Comparison of ENCODE assay signal across 11 cellular contexts in genomic region chr1:26721669-26722355, GRCh38. TPM values are rescaled to one million over a fixed set of nuclear protein-coding genes. Genes with fewer than 3 reads are reported as not detected.
DNase-seq lines count a peak whose midpoint lies in the region; ATAC-seq, FAIRE-seq and TF ChIP-seq lines count a peak whose summit lies in the region.
"Had no signal": no experiment of that assay in that cellular context is flagged by ENCODE, and none has a peak within 500 bp of the region (broad histone marks: within the 10 kb centered on the region; RNA-seq: fewer than 3 reads in every experiment).

No MANE protein-coding gene starts in this region.

- no peak for TF ChIP-seq RAD21 in HepG2 (CRISPR knock-in tag; IDR thresholded peaks at IDR 0.05)

- H3K9me3 Mint-ChIP-seq in endothelial cell (ENCODE audit: unreplicated experiment): no peaks in the 10 kb centered on the region

- peak overlapping the region; percentile 54 for H3K4me3 Mint-ChIP-seq in endothelial cell (ENCODE audit: unreplicated experiment)

- no peak overlapping the region for H2AFZ ChIP-seq in HepG2 (ENCODE audit: low read length)
- H2AFZ ChIP-seq in SU-DHL-6 (ENCODE audit: low read depth, low read length, severe bottlenecking): no peak overlapping the region

- peaks cover 19% of the 10 kb centered on the region; the same call in 1 of the 2 replicates for H3F3A ChIP-seq in SU-DHL-6 (ENCODE audit: insufficient read depth)

- H3K4me2 ChIP-seq in HepG2 (ENCODE audit: low read depth, low read length) (no peak overlapping the region), SU-DHL-6 (ENCODE audit: low read depth, low read length, poor library complexity, severe bottlenecking) (peak overlapping the region; percentile 7)

- H3K4me1 ChIP-seq in HepG2 (ENCODE audit: insufficient read depth, low read length) (peaks cover 90% of the 10 kb centered on the region), right lobe of liver (peaks cover 2 to 87% (median 37%) of the 10 kb centered on the region in 4 donors)

- H3K27ac ChIP-seq in HepG2 (ENCODE audit: extremely low read length, insufficient read depth, low read length) (no peak overlapping the region), right lobe of liver (no peak overlapping the region), SU-DHL-6 (ENCODE audit: low read depth, low read length) (peak overlapping the region; percentile 16; the same call in 1 of the 2 replicates)

- H3K36me3 ChIP-seq in HepG2 (replicated peaks in 1 of 2; ENCODE audit: control insufficient read depth in 1 of 2, insufficient read depth in 2 of 2, low read length in 2 of 2) (peaks cover 0 to 3% of the 10 kb centered on the region in 2 experiments; a peak in 1 of 5 replicates), right lobe of liver (no peaks in the 10 kb centered on the region), SU-DHL-6 (ENCODE audit: low read length) (peaks cover 6% of the 10 kb centered on the region; the same call in 1 of the 2 replicates)

- in situ Hi-C loops in HepG2 (cut with HindIII; ENCODE audit: extremely low pct_ligation_motif_present, low pct_unique_long_range_greater_than_20kb): no loop called here

- POLR2A ChIA-PET in HepG2 (lab: Yijun Ruan, JAX): interaction anchor here (2.4 kb wide), 1 partner anchor 62 kb away, joined by 7 read pairs; no protein-coding TSS in a partner anchor

- no peak for DNase-seq in HepG2 (ENCODE audit: low spot score)
- no peak for DNase-seq in right lobe of liver
- no peak for DNase-seq in endothelial cell (ENCODE audit: low spot score)
- no peak for DNase-seq in HCEC 1CT
- no peak for DNase-seq in NCI-H128 (lab: John Stamatoyannopoulos, UW; ENCODE audit: unreplicated experiment)
- no peak for DNase-seq in cerebellar nuclear complex (lab: John Stamatoyannopoulos, UW)
- DNase-seq in midbrain (lab: John Stamatoyannopoulos, UW): no peak
- DNase-seq: NCI-H2029, psoas muscle had no signal

- H3K27ac Mint-ChIP-seq in endothelial cell (ENCODE audit: unreplicated experiment): peak overlapping the region; percentile 98

- H3K27me3 Mint-ChIP-seq in endothelial cell (ENCODE audit: unreplicated experiment): peaks cover 7% of the 10 kb centered on the region

- H3K9me2 ChIP-seq in SU-DHL-6 (replicated peaks; ENCODE audit: insufficient read depth, low read length): no peaks in the 10 kb centered on the region

- TF ChIP-seq EP300 in HepG2 (IDR thresholded peaks at IDR 0.05; ENCODE audit: low read depth in 2 of 2, low read length in 2 of 2) (no peak), HepG2 (CRISPR knock-in tag; IDR thresholded peaks at IDR 0.05; ENCODE audit: borderline replicate concordance) (no peak)

- H3K9ac ChIP-seq in HepG2 (ENCODE audit: insufficient read depth, low read depth, low read length) (no peak overlapping the region), SU-DHL-6 (ENCODE audit: low read length) (no peak overlapping the region)

- H3K79me2 ChIP-seq in HepG2 (ENCODE audit: insufficient read depth, low read length) (peaks cover 93% of the 10 kb centered on the region), SU-DHL-6 (ENCODE audit: insufficient read depth, low read length) (peaks cover 99% of the 10 kb centered on the region)

- CTCF ChIA-PET in HepG2 (lab: Yijun Ruan, JAX; ENCODE audit: low intra/inter-chr PET ratio, low total read pairs): no interaction called here

- H3K27me3 ChIP-seq in HepG2 (ENCODE audit: control insufficient read depth in 1 of 2, insufficient read depth in 2 of 2, low read length in 2 of 2) (no peaks in the 10 kb centered on the region), right lobe of liver (no peaks in the 10 kb centered on the region), SU-DHL-6 (ENCODE audit: low read length) (no peaks in the 10 kb centered on the region)

- H3K36me3 Mint-ChIP-seq in endothelial cell (ENCODE audit: low read depth, unreplicated experiment): peaks cover 8% of the 10 kb centered on the region

- no peaks in the 10 kb centered on the region for H3K9me3 ChIP-seq in HepG2 (ENCODE audit: low read length)
- no peaks in the 10 kb centered on the region for H3K9me3 ChIP-seq in right lobe of liver
- no peaks in the 10 kb centered on the region for H3K9me3 ChIP-seq in SU-DHL-6 (ENCODE audit: insufficient read depth, low read length)
- H3K9me3 ChIP-seq: psoas muscle had no signal

- H4K20me1 ChIP-seq in HepG2 (ENCODE audit: insufficient read depth, low read length): peaks cover 47% of the 10 kb centered on the region
- peaks cover 35% of the 10 kb centered on the region for H4K20me1 ChIP-seq in SU-DHL-6 (ENCODE audit: low read depth, low read length)

- intact Hi-C loops in HepG2 (cut with micrococcal nuclease; ENCODE audit: unreplicated experiment): no loop called here
- intact Hi-C loops in right lobe of liver (cut with DNase I): no loop called here

- TF ChIP-seq CTCF in HepG2 (CRISPR knock-in tag; IDR thresholded peaks at IDR 0.05): no peak
- TF ChIP-seq CTCF in right lobe of liver (IDR thresholded peaks at IDR 0.05): no peak
- TF ChIP-seq CTCF in SU-DHL-6 (IDR thresholded peaks at IDR 0.05; ENCODE audit: insufficient read depth, low read length, poor library complexity, severe bottlenecking): no peak
- TF ChIP-seq CTCF in endothelial cell (IDR thresholded peaks at IDR 0.05; ENCODE audit: unreplicated experiment): no peak

- ATAC-seq in HepG2 (no peak), right lobe of liver (no peak)
- ATAC-seq: psoas muscle had no signal

- peaks cover 74% of the 10 kb centered on the region for H3K4me1 Mint-ChIP-seq in endothelial cell (ENCODE audit: unreplicated experiment)

- FAIRE-seq in HepG2 (lab: Jason Lieb, UNC): no peak
- FAIRE-seq: islet of Langerhans had no signal

- TF ChIP-seq POLR2A in HepG2 (IDR thresholded peaks at IDR 0.05; ENCODE audit: insufficient read depth in 1 of 2, low read depth in 2 of 2, low read length in 2 of 2) (no peak), right lobe of liver (IDR thresholded peaks at IDR 0.05) (no peak)

- no TSS peak for BruUV-seq in HepG2 (replicated peaks; lab: Mats Ljungman, UMichigan)

- WGBS in HepG2 (ENCODE audit: low lambda C conversion rate): 77% methylated on average over 2 of the region's 2 CpGs
- WGBS in right lobe of liver (ENCODE audit: insufficient coverage, low coverage, low lambda C conversion rate, missing lambda C conversion rate): 100% methylated on average over 2 of the region's 2 CpGs

- no peak overlapping the region for H3K4me3 ChIP-seq in HepG2 (replicated peaks in 1 of 3; ENCODE audit: insufficient read depth in 1 of 3, low read depth in 2 of 3, low read length in 3 of 3)
- H3K4me3 ChIP-seq in right lobe of liver: no peak overlapping the region
- H3K4me3 ChIP-seq in SU-DHL-6 (ENCODE audit: insufficient read depth, low read length, poor library complexity, severe bottlenecking): no peak overlapping the region
- H3K4me3 ChIP-seq: psoas muscle had no signal

TF ChIP-seq in HepG2, 621 proteins besides CTCF, POLR2A, EP300 and RAD21:
- TF ChIP-seq, protein P1, sequence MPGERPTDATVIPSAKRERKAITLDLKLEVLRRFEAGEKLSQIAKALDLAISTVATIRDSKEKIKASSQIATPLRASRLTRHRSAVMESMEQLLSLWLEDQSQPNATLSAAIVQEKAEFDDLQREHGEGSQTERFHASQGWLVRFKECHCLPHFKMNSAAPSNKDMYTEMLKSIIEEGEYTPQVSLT (CRISPR knock-in tag; IDR thresholded peaks at IDR 0.05; ENCODE audit: borderline replicate concordance, low read depth): no peak
- no peak for TF ChIP-seq HNRNPH1 (optimal IDR thresholded peaks at IDR 0.05; ENCODE audit: low read depth, low read length)
- TF ChIP-seq, protein P2, sequence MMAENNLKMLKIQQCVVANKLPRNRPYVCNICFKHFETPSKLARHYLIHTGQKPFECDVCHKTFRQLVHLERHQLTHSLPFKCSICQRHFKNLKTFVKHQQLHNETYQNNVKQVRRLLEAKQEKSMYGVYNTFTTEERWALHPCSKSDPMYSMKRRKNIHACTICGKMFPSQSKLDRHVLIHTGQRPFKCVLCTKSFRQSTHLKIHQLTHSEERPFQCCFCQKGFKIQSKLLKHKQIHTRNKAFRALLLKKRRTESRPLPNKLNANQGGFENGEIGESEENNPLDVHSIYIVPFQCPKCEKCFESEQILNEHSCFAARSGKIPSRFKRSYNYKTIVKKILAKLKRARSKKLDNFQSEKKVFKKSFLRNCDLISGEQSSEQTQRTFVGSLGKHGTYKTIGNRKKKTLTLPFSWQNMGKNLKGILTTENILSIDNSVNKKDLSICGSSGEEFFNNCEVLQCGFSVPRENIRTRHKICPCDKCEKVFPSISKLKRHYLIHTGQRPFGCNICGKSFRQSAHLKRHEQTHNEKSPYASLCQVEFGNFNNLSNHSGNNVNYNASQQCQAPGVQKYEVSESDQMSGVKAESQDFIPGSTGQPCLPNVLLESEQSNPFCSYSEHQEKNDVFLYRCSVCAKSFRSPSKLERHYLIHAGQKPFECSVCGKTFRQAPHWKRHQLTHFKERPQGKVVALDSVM (CRISPR knock-in tag; IDR thresholded peaks at IDR 0.05): peak; percentile 56; the same call in 1 of the 2 replicates
- no peak for TF ChIP-seq KLF16 (CRISPR knock-in tag; IDR thresholded peaks at IDR 0.05)
- no peak for TF ChIP-seq NFKBIZ (CRISPR knock-in tag; IDR thresholded peaks at IDR 0.05)

RNA-seq across cellular contexts. Expression of gene ARID1A, which starts 26.0 kb away (rescaled TPM):
- 11.9 and 18.4 TPM in 2 replicates for total RNA-seq in HepG2 (2016; rRNA removed; fragmentation: Illumina TruSeq; extraction: Trizol)
- total RNA-seq in HepG2 (2016; cell fraction: cytosol; rRNA removed; fragmentation: Illumina TruSeq; extraction: Trizol; ENCODE audit: low read depth): 4.1 and 5.0 TPM in 2 replicates
- total RNA-seq in HepG2 (2016; cell fraction: insoluble cytoplasmic fraction; rRNA removed; fragmentation: Illumina TruSeq; extraction: Trizol): 10.4 and 13.8 TPM in 2 replicates
- 10.6 and 11.3 TPM in 2 replicates for total RNA-seq in HepG2 (2016; cell fraction: membrane; rRNA removed; fragmentation: Illumina TruSeq; extraction: Trizol)
- 20.9 and 30.6 TPM in 2 replicates for total RNA-seq in HepG2 (2016; cell fraction: nucleus; rRNA removed; fragmentation: Illumina TruSeq; extraction: Trizol)
- polyA plus RNA-seq in HepG2 (2011; rRNA removed): 12.3 and 15.9 TPM in 2 replicates
- polyA plus RNA-seq in HepG2 (2011; cell fraction: cytosol; rRNA removed): 6.7 and 7.1 TPM in 2 replicates
- 34.6 and 44.4 TPM in 2 replicates for polyA plus RNA-seq in HepG2 (2011; cell fraction: nucleus; rRNA removed)
- polyA plus RNA-seq in HepG2 (2012): 22.4 and 26.3 TPM in 2 replicates
- polyA plus RNA-seq in HepG2 (2016; cell fraction: cytosol; fragmentation: Illumina TruSeq; extraction: Trizol; ENCODE audit: low read depth): 0.76 and 0.82 TPM in 2 replicates
- 19.7 and 29.5 TPM in 2 replicates for polyA plus RNA-seq in HepG2 (2016; cell fraction: insoluble cytoplasmic fraction; fragmentation: Illumina TruSeq; extraction: Trizol; ENCODE audit: low read depth)
- 1.7 and 2.3 TPM in 2 replicates for polyA plus RNA-seq in HepG2 (2016; cell fraction: membrane; fragmentation: Illumina TruSeq; extraction: Trizol; ENCODE audit: low read depth)
- polyA plus RNA-seq in HepG2 (2016; cell fraction: nucleus; fragmentation: Illumina TruSeq; extraction: Trizol; ENCODE audit: insufficient read depth, low read depth): 63.3 and 66.4 TPM in 2 replicates
- 17.9 and 25.6 TPM in 2 replicates for polyA minus RNA-seq in HepG2 (2011; rRNA and poly(A)+ RNA removed; ENCODE audit: low replicate concordance)
- polyA minus RNA-seq in HepG2 (2011; cell fraction: cytosol; rRNA and poly(A)+ RNA removed): 22.4 and 28.0 TPM in 2 replicates
- polyA minus RNA-seq in HepG2 (2011; cell fraction: nucleus; rRNA and poly(A)+ RNA removed): 25.2 and 31.6 TPM in 2 replicates
- total RNA-seq in right lobe of liver: 10 to 100 TPM; 22.2 to 36.4 (median 29.4) TPM
- 115 TPM for total RNA-seq in endothelial cell (ENCODE audit: unreplicated experiment)
